Comparison of ENCODE assay signal across 10 cellular contexts in the genomic region with DNA sequence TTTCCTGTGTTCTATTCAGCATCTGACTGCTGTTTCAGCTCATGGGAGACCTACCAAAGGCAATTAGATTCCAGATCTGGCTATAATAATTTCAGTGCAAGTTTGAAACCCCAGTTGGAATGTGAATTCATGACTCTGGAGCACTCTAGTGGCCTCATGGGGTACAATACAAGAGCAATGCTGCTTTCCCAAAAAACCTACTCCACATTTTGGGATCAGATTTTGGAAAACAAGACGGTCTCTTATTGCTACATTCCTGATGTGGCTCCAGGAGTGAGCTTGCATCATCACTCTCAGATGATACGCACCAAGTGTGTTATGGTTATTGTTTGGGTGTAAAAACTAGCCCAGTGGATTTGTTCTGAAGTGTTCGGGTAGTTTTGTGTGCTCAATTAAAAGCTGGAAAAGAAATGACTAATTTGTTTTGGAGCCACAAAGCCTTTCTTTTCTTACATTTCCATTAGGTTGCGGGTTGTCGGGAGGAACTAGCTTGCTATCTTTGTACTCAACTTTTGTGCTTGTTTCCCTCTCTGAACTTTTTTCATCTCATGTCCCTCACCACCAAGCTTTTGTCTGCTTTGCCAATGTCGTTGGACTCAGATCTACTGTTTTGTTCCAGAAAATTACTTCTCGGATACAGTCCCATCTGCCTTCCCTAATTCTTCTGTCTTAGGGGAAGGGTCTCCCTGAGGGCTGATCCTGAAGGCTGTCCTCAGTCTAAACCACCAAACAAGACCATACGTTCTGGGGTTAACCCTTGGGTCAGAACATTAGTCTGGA.
DNase-seq lines count a peak whose midpoint lies in the region; ATAC-seq and TF ChIP-seq lines count a peak whose summit lies in the region.
"Had no signal": no experiment of that assay in that cellular context is flagged by ENCODE, and none has a peak within 500 bp of the region (broad histone marks: within the 10 kb centered on the region; RNA-seq: fewer than 3 reads in every experiment).

No MANE protein-coding gene starts in this region.

- no peak for DNase-seq in activated naive CD4-positive, alpha-beta T cell treated with anti-CD3 and anti-CD28 coated beads, Interleukin-2, amount 50 U/mL, for 16 hours
- DNase-seq in adrenal gland (peak in 1 of 7 donors; percentile 7), right cardiac atrium (peak in 2 of 3 donors; percentile 31 to 61), tibial nerve (ENCODE audit: low spot score in 2 of 2) (peak; percentile 18 to 67), erythroblast (lab: John Stamatoyannopoulos, UW) (no peak), EL (no peak)
- no peak for DNase-seq in activated T-cell treated with anti-CD3 and anti-CD28 coated beads, Interleukin-2, amount 50 U/mL, for 72 hours

- H3K4me3 ChIP-seq in adrenal gland, result no peak overlapping the region
- no peak overlapping the region for H3K4me3 ChIP-seq in right cardiac atrium (ENCODE audit: low read length)
- no peak overlapping the region for H3K4me3 ChIP-seq in tibial nerve
- H3K4me3 ChIP-seq: BLaER1 had no signal

- H3K27ac Mint-ChIP-seq in activated naive CD4-positive, alpha-beta T cell treated with anti-CD3 and anti-CD28 coated beads, Interleukin-2, amount 50 U/mL, for 24 hours, result peak overlapping the region; percentile 41
- no peak overlapping the region for H3K27ac Mint-ChIP-seq in activated T-cell treated with anti-CD3 and anti-CD28 coated beads, Interleukin-2, amount 50 U/mL, for 72 hours
- H3K27ac Mint-ChIP-seq: mesothelial cell of epicardium had no signal

- H3K9me3 Mint-ChIP-seq in activated naive CD4-positive, alpha-beta T cell treated with anti-CD3 and anti-CD28 coated beads, Interleukin-2, amount 50 U/mL, for 24 hours, result no peaks in the 10 kb centered on the region
- no peaks in the 10 kb centered on the region for H3K9me3 Mint-ChIP-seq in activated T-cell treated with anti-CD3 and anti-CD28 coated beads, Interleukin-2, amount 50 U/mL, for 72 hours

- H3K36me3 ChIP-seq in adrenal gland (replicated peaks in 1 of 2), result peaks cover 0 to 27% of the 10 kb centered on the region in 2 donors
- peaks cover 0 to 47% (median 5%) of the 10 kb centered on the region in 3 donors for H3K36me3 ChIP-seq in tibial nerve

- TF ChIP-seq CTCF in adrenal gland (IDR thresholded peaks at IDR 0.05) (peak in 5 of 6 experiments; percentile 33 to 53 (median 38)), tibial nerve (IDR thresholded peaks at IDR 0.05) (peak in 2 of 5 experiments; percentile 15 to 25)

- peaks cover 22% of the 10 kb centered on the region for H3K4me1 Mint-ChIP-seq in activated naive CD4-positive, alpha-beta T cell treated with anti-CD3 and anti-CD28 coated beads, Interleukin-2, amount 50 U/mL, for 24 hours
- H3K4me1 Mint-ChIP-seq in activated T-cell treated with anti-CD3 and anti-CD28 coated beads, Interleukin-2, amount 50 U/mL, for 72 hours (ENCODE audit: low read depth), result no peaks in the 10 kb centered on the region

- TF ChIP-seq POLR2A in adrenal gland (IDR thresholded peaks at IDR 0.05) (no peak), tibial nerve (IDR thresholded peaks at IDR 0.05) (no peak), erythroblast (IDR thresholded peaks at IDR 0.05; ENCODE audit: low read length) (no peak)

- H3K27me3 ChIP-seq in adrenal gland (no peaks in the 10 kb centered on the region), right cardiac atrium (ENCODE audit: control insufficient read depth, insufficient read depth) (no peaks in the 10 kb centered on the region), tibial nerve (no peaks in the 10 kb centered on the region)
- H3K27me3 ChIP-seq: BLaER1 had no signal

- H3K4me1 ChIP-seq in adrenal gland (replicated peaks in 1 of 2) (peaks cover 0 to 20% of the 10 kb centered on the region in 2 donors), right cardiac atrium (ENCODE audit: control insufficient read depth, insufficient read depth, low read length) (peaks cover 2% of the 10 kb centered on the region), tibial nerve (peaks cover 0 to 24% (median 2%) of the 10 kb centered on the region in 4 donors)
- H3K4me1 ChIP-seq: BLaER1 had no signal

- ATAC-seq in right cardiac atrium, result peak; percentile 89 to 90
- ATAC-seq in activated T-cell treated with anti-CD3 and anti-CD28 coated beads, Interleukin-2, amount 50 U/mL, for 72 hours (replicated peaks in 1 of 2), result no peak

- intact Hi-C loops in adrenal gland (cut with DNase I) (no loop called here), right cardiac atrium (cut with DNase I) (no loop called here)

- WGBS in adrenal gland, 4 donors, result 84 to 89% (median 86%) methylated on average over 8 of the region's 8 CpGs
- WGBS in right cardiac atrium, result 69% methylated on average over 8 of the region's 8 CpGs
- 78 to 83% methylated on average over 8 of the region's 8 CpGs for WGBS in tibial nerve, 2 donors

- H3K36me3 Mint-ChIP-seq in activated naive CD4-positive, alpha-beta T cell treated with anti-CD3 and anti-CD28 coated beads, Interleukin-2, amount 50 U/mL, for 24 hours, result peaks cover 26% of the 10 kb centered on the region
- H3K36me3 Mint-ChIP-seq in activated T-cell treated with anti-CD3 and anti-CD28 coated beads, Interleukin-2, amount 50 U/mL, for 72 hours (ENCODE audit: insufficient read depth in 2 of 2), result peaks cover 4 to 11% of the 10 kb centered on the region in 2 donors

- H3K27me3 Mint-ChIP-seq in activated naive CD4-positive, alpha-beta T cell treated with anti-CD3 and anti-CD28 coated beads, Interleukin-2, amount 50 U/mL, for 24 hours, result no peaks in the 10 kb centered on the region
- H3K27me3 Mint-ChIP-seq in activated T-cell treated with anti-CD3 and anti-CD28 coated beads, Interleukin-2, amount 50 U/mL, for 72 hours (ENCODE audit: low read depth), result no peaks in the 10 kb centered on the region

- TF ChIP-seq EP300 in tibial nerve (IDR thresholded peaks at IDR 0.05), result peak in 1 of 2 donors; percentile 51

- H3K9me3 ChIP-seq in adrenal gland (replicated peaks in 1 of 3), result no peaks in the 10 kb centered on the region
- H3K9me3 ChIP-seq in right cardiac atrium (ENCODE audit: control insufficient read depth, low read length), result no peaks in the 10 kb centered on the region
- H3K9me3 ChIP-seq in tibial nerve, result no peaks in the 10 kb centered on the region
- H3K9me3 ChIP-seq: BLaER1 had no signal

- H3K27ac ChIP-seq in adrenal gland, result no peak overlapping the region
- H3K27ac ChIP-seq in right cardiac atrium (ENCODE audit: low read length), result peak overlapping the region; percentile 82
- H3K27ac ChIP-seq in tibial nerve, result peak overlapping the region in 2 of 4 donors; percentile 26 to 40
- H3K27ac ChIP-seq: BLaER1 had no signal

- no peak overlapping the region for H3K4me3 Mint-ChIP-seq in activated naive CD4-positive, alpha-beta T cell treated with anti-CD3 and anti-CD28 coated beads, Interleukin-2, amount 50 U/mL, for 24 hours
- no peak overlapping the region for H3K4me3 Mint-ChIP-seq in activated T-cell treated with anti-CD3 and anti-CD28 coated beads, Interleukin-2, amount 50 U/mL, for 72 hours
- H3K4me3 Mint-ChIP-seq: mesothelial cell of epicardium had no signal

Comparison
In these comparisons a context has a peak if more than half of its experiments do, and no peak if none do; other contexts are left out.
1. DNase-seq: peak in right cardiac atrium (2 of 3) and tibial nerve (2 of 2); none in activated naive CD4-positive, alpha-beta T cell treated with anti-CD3 and anti-CD28 coated beads, Interleukin-2, amount 50 U/mL, for 16 hours (single experiment), activated T-cell treated with anti-CD3 and anti-CD28 coated beads, Interleukin-2, amount 50 U/mL, for 72 hours (0 of 2), erythroblast (0 of 2) and EL (single experiment).
2. ATAC-seq: peak in right cardiac atrium (2 of 2); none in activated T-cell treated with anti-CD3 and anti-CD28 coated beads, Interleukin-2, amount 50 U/mL, for 72 hours (0 of 2).